Comparison of ENCODE assay signal across 2 cellular contexts in genomic region chr5:176646707-176647029, GRCh38.
TF ChIP-seq lines count a peak whose summit lies in the region.

No MANE protein-coding gene starts in this region.

TF ChIP-seq in HCT116, 20 proteins besides CTCF, POLR2A, EP300 and RAD21:
- TF ChIP-seq REST (IDR thresholded peaks at IDR 0.05; ENCODE audit: low read depth) (no peak), MAX (IDR thresholded peaks at IDR 0.05) (no peak), EZH2 (IDR thresholded peaks at IDR 0.05) (no peak), SP1 (IDR thresholded peaks at IDR 0.05; ENCODE audit: low read depth) (no peak), CEBPB (IDR thresholded peaks at IDR 0.05; ENCODE audit: low read depth) (no peak), SIN3A (IDR thresholded peaks at IDR 0.05; ENCODE audit: low read depth) (no peak), FOSL1 (IDR thresholded peaks at IDR 0.05; ENCODE audit: low read depth) (no peak), SRF (IDR thresholded peaks at IDR 0.05; ENCODE audit: low read depth) (no peak), CBX3 (IDR thresholded peaks at IDR 0.05; ENCODE audit: low read depth) (no peak), EGR1 (IDR thresholded peaks at IDR 0.05; ENCODE audit: low read depth) (no peak)
- TF ChIP-seq, protein P1, sequence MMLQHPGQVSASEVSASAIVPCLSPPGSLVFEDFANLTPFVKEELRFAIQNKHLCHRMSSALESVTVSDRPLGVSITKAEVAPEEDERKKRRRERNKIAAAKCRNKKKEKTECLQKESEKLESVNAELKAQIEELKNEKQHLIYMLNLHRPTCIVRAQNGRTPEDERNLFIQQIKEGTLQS (IDR thresholded peaks at IDR 0.05): no peak
- TF ChIP-seq, protein P2, sequence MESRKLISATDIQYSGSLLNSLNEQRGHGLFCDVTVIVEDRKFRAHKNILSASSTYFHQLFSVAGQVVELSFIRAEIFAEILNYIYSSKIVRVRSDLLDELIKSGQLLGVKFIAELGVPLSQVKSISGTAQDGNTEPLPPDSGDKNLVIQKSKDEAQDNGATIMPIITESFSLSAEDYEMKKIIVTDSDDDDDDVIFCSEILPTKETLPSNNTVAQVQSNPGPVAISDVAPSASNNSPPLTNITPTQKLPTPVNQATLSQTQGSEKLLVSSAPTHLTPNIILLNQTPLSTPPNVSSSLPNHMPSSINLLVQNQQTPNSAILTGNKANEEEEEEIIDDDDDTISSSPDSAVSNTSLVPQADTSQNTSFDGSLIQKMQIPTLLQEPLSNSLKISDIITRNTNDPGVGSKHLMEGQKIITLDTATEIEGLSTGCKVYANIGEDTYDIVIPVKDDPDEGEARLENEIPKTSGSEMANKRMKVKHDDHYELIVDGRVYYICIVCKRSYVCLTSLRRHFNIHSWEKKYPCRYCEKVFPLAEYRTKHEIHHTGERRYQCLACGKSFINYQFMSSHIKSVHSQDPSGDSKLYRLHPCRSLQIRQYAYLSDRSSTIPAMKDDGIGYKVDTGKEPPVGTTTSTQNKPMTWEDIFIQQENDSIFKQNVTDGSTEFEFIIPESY (IDR thresholded peaks at IDR 0.05; ENCODE audit: extremely low read depth, insufficient replicate concordance, low read length): no peak

TF ChIP-seq in WTC11, 78 proteins besides CTCF, POLR2A, EP300 and RAD21 (continued from another document):
- TF ChIP-seq RORB (CRISPR knock-in tag; IDR thresholded peaks at IDR 0.05): no peak
TF ChIP-seq in WTC11: peak in this region for 0.
